ENCODE assay signal across 29 cellular contexts in the genomic region with DNA sequence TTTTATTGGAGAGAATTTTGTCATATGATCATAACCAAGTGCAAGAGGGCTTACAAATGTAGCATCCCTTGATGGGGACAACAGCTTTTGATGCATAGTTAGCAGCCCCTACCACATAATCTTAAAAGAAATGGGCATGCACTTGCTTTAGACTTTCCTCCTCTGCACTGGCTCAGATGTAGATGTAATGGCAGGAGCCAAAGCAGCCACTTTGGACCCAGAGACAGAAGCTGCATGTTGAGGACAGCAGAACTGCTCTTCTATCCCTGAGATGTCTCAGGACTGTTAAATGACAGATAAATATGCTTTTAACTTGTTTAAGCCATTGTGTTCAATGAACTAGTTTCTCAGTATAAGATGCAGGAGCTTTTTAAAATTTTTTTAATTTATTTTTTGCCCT.
"Had no signal": no experiment of that assay in that cellular context is flagged by ENCODE, and none has a peak within 500 bp of the region (broad histone marks: within the 10 kb centered on the region; RNA-seq: fewer than 3 reads in every experiment).

No MANE protein-coding gene starts in this region.

- H3K27me3 Mint-ChIP-seq: stimulated activated memory B cell treated with anti-CD40 and anti-IgM and Interleukin-4, amounts not matched to agents 10 μg/mL and 1 μg/mL and 100 μg/mL, for 72 hours; stimulated activated naive B cell treated with anti-CD40 and anti-IgM and Interleukin-4, amounts not matched to agents 10 μg/mL and 1 μg/mL and 100 μg/mL, for 72 hours; stimulated activated naive CD8-positive, alpha-beta T cell treated with anti-CD3 and anti-CD28 coated beads, Interleukin-15, amount 100 ng/mL, for 72 hours; stimulated activated naive CD8-positive, alpha-beta T cell treated with anti-CD3 and anti-CD28 coated beads, Interleukin-15, Interleukin-2, amounts not matched to agents 100 ng/mL and 50 ng/mL, for 24 hours had no signal

- H3K4me1 Mint-ChIP-seq: stimulated activated effector memory CD8-positive, alpha-beta T cell treated with anti-CD3 and anti-CD28 coated beads, Interleukin-12 subunit alpha, Interleukin-12 subunit beta, amount 100 ng/mL, for 72 hours; stimulated activated memory B cell treated with anti-CD40 and anti-IgM and Interleukin-4, amounts not matched to agents 10 μg/mL and 1 μg/mL and 100 μg/mL, for 72 hours; stimulated activated naive B cell treated with anti-CD40 and anti-IgM and Interleukin-4, amounts not matched to agents 10 μg/mL and 1 μg/mL and 100 μg/mL, for 72 hours; stimulated activated naive CD8-positive, alpha-beta T cell treated with anti-CD3 and anti-CD28 coated beads, Interleukin-15, amount 100 ng/mL, for 72 hours had no signal

- H3K9me3 ChIP-seq: suprapubic skin, testis, thoracic aorta, thyroid gland, tibial artery, transverse colon, upper lobe of left lung, upper lobe of right lung, uterus, vagina had no signal

- H3K27ac ChIP-seq: stomach, suprapubic skin, testis, thoracic aorta, thyroid gland, tibial artery, tibial nerve, transverse colon, upper lobe of left lung, upper lobe of right lung, uterus, vagina had no signal

- DNase-seq: stimulated activated CD4-positive, alpha-beta T cell treated with anti-CD3 and anti-CD28 coated beads, Interleukin-2, amount 100 ng/mL, for 48 hours; stimulated activated CD4-positive, alpha-beta T cell treated with anti-CD3 and anti-CD28 coated beads, Interleukin-4, amount 100 ng/mL, for 1 hour; stimulated activated CD4-positive, alpha-beta T cell treated with anti-CD3 and anti-CD28 coated beads, Interleukin-4, amount 100 ng/mL, for 24 hours; stimulated activated CD4-positive, alpha-beta T cell treated with anti-CD3 and anti-CD28 coated beads, Interleukin-4, amount 100 ng/mL, for 4 hours; stimulated activated CD8-positive, alpha-beta memory T cell treated with anti-CD3 and anti-CD28 coated beads, Interleukin-4, amount 100 ng/mL, for 48 hours; stimulated activated naive B cell treated with anti-CD40 and anti-IgM and Interleukin-4, amounts not matched to agents 10 μg/mL and 1 μg/mL and 100 μg/mL, for 72 hours; stimulated activated naive CD4-positive, alpha-beta T cell; stimulated activated naive CD4-positive, alpha-beta T cell treated with Interleukin-2 at 50 U/mL for 16 hours; stimulated activated naive CD8-positive, alpha-beta T cell treated with anti-CD3 and anti-CD28 coated beads, Interleukin-15, amount 100 ng/mL, for 72 hours; stimulated activated naive CD8-positive, alpha-beta T cell treated with anti-CD3 and anti-CD28 coated beads, Interleukin-15, Interleukin-2, amounts not matched to agents 100 U/mL and 50 U/mL, for 24 hours; stomach; substantia nigra; testis; thyroid gland; tibial artery; transverse colon; trophoblast cell; upper lobe of left lung; upper lobe of right lung; uterus had no signal

- H3K4me3 Mint-ChIP-seq: stimulated activated effector memory CD8-positive, alpha-beta T cell treated with anti-CD3 and anti-CD28 coated beads, Interleukin-12 subunit alpha, Interleukin-12 subunit beta, amount 100 ng/mL, for 72 hours; stimulated activated memory B cell treated with anti-CD40 and anti-IgM and Interleukin-4, amounts not matched to agents 10 μg/mL and 1 μg/mL and 100 μg/mL, for 72 hours; stimulated activated naive B cell treated with anti-CD40 and anti-IgM and Interleukin-4, amounts not matched to agents 10 μg/mL and 1 μg/mL and 100 μg/mL, for 72 hours; stimulated activated naive CD8-positive, alpha-beta T cell treated with anti-CD3 and anti-CD28 coated beads, Interleukin-15, amount 100 ng/mL, for 72 hours; stimulated activated naive CD8-positive, alpha-beta T cell treated with anti-CD3 and anti-CD28 coated beads, Interleukin-15, Interleukin-2, amounts not matched to agents 100 ng/mL and 50 ng/mL, for 24 hours; type B pancreatic cell had no signal

- H3K36me3 ChIP-seq: stomach, suprapubic skin, thoracic aorta, thyroid gland, tibial artery, tibial nerve, transverse colon, upper lobe of left lung, upper lobe of right lung, uterus, vagina had no signal

- H3K9me3 Mint-ChIP-seq: stimulated activated naive CD8-positive, alpha-beta T cell treated with anti-CD3 and anti-CD28 coated beads, Interleukin-15, Interleukin-2, amounts not matched to agents 100 ng/mL and 50 ng/mL, for 24 hours had no signal

- H3K36me3 Mint-ChIP-seq: stimulated activated effector memory CD8-positive, alpha-beta T cell treated with anti-CD3 and anti-CD28 coated beads, Interleukin-12 subunit alpha, Interleukin-12 subunit beta, amount 100 ng/mL, for 72 hours; stimulated activated memory B cell treated with anti-CD40 and anti-IgM and Interleukin-4, amounts not matched to agents 10 μg/mL and 1 μg/mL and 100 μg/mL, for 72 hours; stimulated activated naive B cell treated with anti-CD40 and anti-IgM and Interleukin-4, amounts not matched to agents 10 μg/mL and 1 μg/mL and 100 μg/mL, for 72 hours had no signal

- H3K4me1 ChIP-seq: stomach, suprapubic skin, testis, thyroid gland, tibial artery, tibial nerve, transverse colon, upper lobe of left lung, upper lobe of right lung, uterus, vagina had no signal

- H3K27me3 ChIP-seq: stomach, suprapubic skin, testis, thyroid gland, tibial nerve, transverse colon, upper lobe of left lung, upper lobe of right lung, uterus, vagina had no signal

- H3K27ac Mint-ChIP-seq: stimulated activated effector memory CD8-positive, alpha-beta T cell treated with anti-CD3 and anti-CD28 coated beads, Interleukin-12 subunit alpha, Interleukin-12 subunit beta, amount 100 ng/mL, for 72 hours; stimulated activated memory B cell treated with anti-CD40 and anti-IgM and Interleukin-4, amounts not matched to agents 10 μg/mL and 1 μg/mL and 100 μg/mL, for 72 hours; stimulated activated naive B cell treated with anti-CD40 and anti-IgM and Interleukin-4, amounts not matched to agents 10 μg/mL and 1 μg/mL and 100 μg/mL, for 72 hours; stimulated activated naive CD8-positive, alpha-beta T cell treated with anti-CD3 and anti-CD28 coated beads, Interleukin-15, amount 100 ng/mL, for 72 hours; stimulated activated naive CD8-positive, alpha-beta T cell treated with anti-CD3 and anti-CD28 coated beads, Interleukin-15, Interleukin-2, amounts not matched to agents 100 ng/mL and 50 ng/mL, for 24 hours; type B pancreatic cell had no signal

- ATAC-seq: stimulated activated effector memory CD8-positive, alpha-beta T cell treated with anti-CD3 and anti-CD28 coated beads, Interleukin-12 subunit alpha, Interleukin-12 subunit beta, amount 100 ng/mL, for 72 hours; stimulated activated memory B cell treated with anti-CD40 and anti-IgM and Interleukin-4, amounts not matched to agents 10 μg/mL and 1 μg/mL and 100 μg/mL, for 72 hours; stimulated activated naive B cell treated with anti-CD40 and anti-IgM and Interleukin-4, amounts not matched to agents 10 μg/mL and 1 μg/mL and 100 μg/mL, for 72 hours; stimulated activated naive CD8-positive, alpha-beta T cell treated with anti-CD3 and anti-CD28 coated beads, Interleukin-15, amount 100 ng/mL, for 72 hours; stimulated activated naive CD8-positive, alpha-beta T cell treated with anti-CD3 and anti-CD28 coated beads, Interleukin-15, Interleukin-2, amounts not matched to agents 100 U/mL and 50 U/mL, for 24 hours; upper lobe of right lung had no signal

- H3K4me3 ChIP-seq: stomach, suprapubic skin, testis, thoracic aorta, thyroid gland, tibial artery, tibial nerve, transverse colon, upper lobe of left lung, upper lobe of right lung, uterus, vagina had no signal

- FAIRE-seq: urothelium cell line had no signal
